In genomic region chr1:2229032-2229920, GRCh38 we compare ENCODE assay signal across 8 cellular contexts. TPM values are rescaled to one million over a fixed set of nuclear protein-coding genes. Genes with fewer than 3 reads are reported as not detected.
DNase-seq lines count a peak whose midpoint lies in the region; ATAC-seq and TF ChIP-seq lines count a peak whose summit lies in the region.

No MANE protein-coding gene starts in this region.

- H3K27me3 ChIP-seq in esophagus muscularis mucosa (no peaks in the 10 kb centered on the region), muscle layer of duodenum (ENCODE audit: low read depth, low read length) (no peaks in the 10 kb centered on the region), tibial nerve (no peaks in the 10 kb centered on the region)

- peak; percentile 68 for DNase-seq in NCI-H345 (lab: John Stamatoyannopoulos, UW)
- DNase-seq in NCI-H345 treated with DMSO at 0.1 percent for 48 hours (lab: John Stamatoyannopoulos, UW; ENCODE audit: unreplicated experiment): no peak
- DNase-seq in NCI-H526 treated with DMSO at 0.1 percent for 48 hours (lab: John Stamatoyannopoulos, UW): peak; percentile 48
- DNase-seq in activated T-cell treated with anti-CD3 and anti-CD28 coated beads for 48 hours (ENCODE audit: low read depth): peak; percentile 57
- DNase-seq in esophagus muscularis mucosa (ENCODE audit: extremely low spot score): no peak
- DNase-seq in tibial nerve (ENCODE audit: low spot score in 2 of 2): no peak

- H3K4me1 ChIP-seq in esophagus muscularis mucosa (peaks cover 55 to 65% (median 58%) of the 10 kb centered on the region in 4 donors), muscle layer of duodenum (ENCODE audit: control insufficient read depth in 1 of 2, insufficient read depth in 2 of 2, low read length in 2 of 2) (peaks cover 13 to 34% of the 10 kb centered on the region in 2 donors), tibial nerve (peaks cover 0 to 50% (median 46%) of the 10 kb centered on the region in 4 donors)

- TF ChIP-seq CTCF in esophagus muscularis mucosa (IDR thresholded peaks at IDR 0.05): peak in 2 of 3 experiments; percentile 16 to 19
- TF ChIP-seq CTCF in tibial nerve (IDR thresholded peaks at IDR 0.05): peak in 1 of 5 experiments; percentile 12

- WGBS in esophagus muscularis mucosa: 20% methylated on average over 11 of the region's 78 CpGs
- 1 to 4% methylated on average over 22 to 30 of the region's 78 CpGs for WGBS in tibial nerve, 2 donors

- H3K9me3 ChIP-seq in esophagus muscularis mucosa (no peaks in the 10 kb centered on the region), muscle layer of duodenum (ENCODE audit: control insufficient read depth in 1 of 2, low read length in 2 of 2) (no peaks in the 10 kb centered on the region), tibial nerve (no peaks in the 10 kb centered on the region)

- peak overlapping the region; percentile 89 to 94 (median 92) for H3K27ac ChIP-seq in esophagus muscularis mucosa (replicated peaks in 1 of 4)
- peak overlapping the region; percentile 79 for H3K27ac ChIP-seq in muscle layer of duodenum (ENCODE audit: low read length)
- peak overlapping the region; percentile 67 to 92 (median 82) for H3K27ac ChIP-seq in tibial nerve

- intact Hi-C loops in esophagus muscularis mucosa (cut with DNase I): no loop called here

- TF ChIP-seq EP300 in esophagus muscularis mucosa (IDR thresholded peaks at IDR 0.05): no peak
- TF ChIP-seq EP300 in tibial nerve (IDR thresholded peaks at IDR 0.05): peak in 1 of 2 donors; percentile 56

- ATAC-seq in HG02852 (IDR thresholded peaks at IDR 0.05; ENCODE audit: unreplicated experiment): no peak

- H3K36me3 ChIP-seq in esophagus muscularis mucosa (no peaks in the 10 kb centered on the region), muscle layer of duodenum (ENCODE audit: control insufficient read depth in 1 of 2, insufficient read depth in 2 of 2, low read length in 2 of 2) (no peaks in the 10 kb centered on the region), tibial nerve (no peaks in the 10 kb centered on the region)

- H3K4me3 ChIP-seq in esophagus muscularis mucosa: peak overlapping the region; percentile 74 to 96 (median 81)
- peak overlapping the region; percentile 75 to 90 for H3K4me3 ChIP-seq in muscle layer of duodenum (ENCODE audit: low read depth in 1 of 2, low read length in 2 of 2)
- peak overlapping the region; percentile 40 to 88 (median 60) for H3K4me3 ChIP-seq in tibial nerve

- TF ChIP-seq POLR2A in esophagus muscularis mucosa (IDR thresholded peaks at IDR 0.05; ENCODE audit: low read depth): no peak
- TF ChIP-seq POLR2A in tibial nerve (IDR thresholded peaks at IDR 0.05): no peak

RNA-seq across cellular contexts. Expression of gene SKI, which starts 1.2 kb away (rescaled TPM):
- total RNA-seq in esophagus muscularis mucosa (100 to 1,000 TPM in 2 of 4 donors, 10 to 100 TPM in 2; 70.1 to 190 (median 124) TPM), tibial nerve (100 to 1,000 TPM in 1 of 4 donors, 10 to 100 TPM in 3; 62.8 to 100 (median 72.2) TPM)

RNA-seq across cellular contexts. Expression of gene FAAP20, which starts 34.7 kb away (rescaled TPM):
- total RNA-seq in esophagus muscularis mucosa (10 to 100 TPM; 37.9 to 81.7 (median 55.7) TPM), tibial nerve (10 to 100 TPM; 32.8 to 60.9 (median 47.3) TPM)

Comparison
In these comparisons a context has a peak if more than half of its experiments do, and no peak if none do; other contexts are left out.
1. DNase-seq: peak in NCI-H345 (single experiment), NCI-H526 treated with DMSO at 0.1 percent for 48 hours (single experiment) and activated T-cell treated with anti-CD3 and anti-CD28 coated beads for 48 hours (single experiment); none in NCI-H345 treated with DMSO at 0.1 percent for 48 hours (single experiment), esophagus muscularis mucosa (single experiment) and tibial nerve (0 of 2).
2. Peak in every context shown above with its lines, with median percentiles within 50 percentile points of each other: H3K27ac ChIP-seq and H3K4me3 ChIP-seq.